Comparison of ENCODE assay signal across 8 cellular contexts in the genomic region with DNA sequence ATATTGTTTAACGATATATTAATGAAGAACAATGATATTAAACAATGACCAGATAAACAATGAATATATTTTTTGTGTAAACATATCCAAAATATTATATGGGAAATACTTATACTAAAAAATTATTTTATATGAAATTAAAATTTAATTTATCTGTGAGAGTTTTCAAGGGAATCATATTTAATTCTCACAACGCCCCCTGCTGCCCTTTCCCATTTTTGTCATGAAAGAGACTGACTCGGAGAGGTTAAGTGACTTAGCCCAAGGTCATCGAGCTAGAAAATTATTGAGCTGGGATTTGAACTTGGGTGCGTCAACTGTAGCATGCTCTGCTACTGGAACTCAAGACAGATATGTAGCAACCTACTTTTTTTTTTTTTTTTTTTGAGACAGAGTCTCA. TPM values are rescaled to one million over a fixed set of nuclear protein-coding genes. Genes with fewer than 3 reads are reported as not detected.
A peak's percentile ranks its signal among the peaks of the same experiment; 100 is the strongest.
DNase-seq lines count a peak whose midpoint lies in the region; ATAC-seq and TF ChIP-seq lines count a peak whose summit lies in the region.

No MANE protein-coding gene starts in this region.

- H3K4me1 ChIP-seq in upper lobe of left lung (no peaks in the 10 kb centered on the region), prostate gland (replicated peaks) (no peaks in the 10 kb centered on the region)

- no peak for TF ChIP-seq POLR2A in upper lobe of left lung (IDR thresholded peaks at IDR 0.05)
- TF ChIP-seq POLR2A in prostate gland (IDR thresholded peaks at IDR 0.05): no peak

- POLR2A ChIA-PET in AG04450 (lab: Yijun Ruan, JAX): interaction anchor here (1.1 kb wide), 1 partner anchor 22 kb away, joined by 3 read pairs; no protein-coding TSS in a partner anchor

- no peaks in the 10 kb centered on the region for H3K4me1 Mint-ChIP-seq in glutamatergic neuron (ENCODE audit: low read depth, unreplicated experiment)
- peaks cover 20% of the 10 kb centered on the region for H3K4me1 Mint-ChIP-seq in activated T-helper 1 cell treated with anti-CD3 and anti-CD28 coated beads, Interleukin-12 subunit alpha, Interleukin-12 subunit beta, Interleukin-2, Interleukin-4 antibody, amounts not matched to agents 30 ng/mL and 10 ng/mL and 1 ng/mL, durations not matched to agents 14 hours and 24 hours and 36 hours (ENCODE audit: low read depth)

- H3K4me3 Mint-ChIP-seq in glutamatergic neuron (ENCODE audit: unreplicated experiment): no peak overlapping the region
- no peak overlapping the region for H3K4me3 Mint-ChIP-seq in activated T-helper 1 cell treated with anti-CD3 and anti-CD28 coated beads, Interleukin-12 subunit alpha, Interleukin-12 subunit beta, Interleukin-2, Interleukin-4 antibody, amounts not matched to agents 30 ng/mL and 10 ng/mL and 1 ng/mL, durations not matched to agents 14 hours and 24 hours and 36 hours

- CTCF ChIA-PET in AG04450 (lab: Charles Lee): interaction anchor here (0.6 to 2.1 kb wide), 12 partner anchors 8 to 749 kb away, joined by 3 to 22 read pairs (median 3); no protein-coding TSS in a partner anchor

- H3K4me3 ChIP-seq in AG04450 (ENCODE audit: low read depth, low read length) (no peak overlapping the region), WI38 (ENCODE audit: low read depth, low read length) (no peak overlapping the region), upper lobe of left lung (no peak overlapping the region), prostate gland (no peak overlapping the region)

- no peak overlapping the region for H3K27ac ChIP-seq in AG04450 (ENCODE audit: low read depth, low read length)
- H3K27ac ChIP-seq in upper lobe of left lung: no peak overlapping the region
- no peak overlapping the region for H3K27ac ChIP-seq in prostate gland

- H3K27me3 ChIP-seq in AG04450 (ENCODE audit: control insufficient read depth, insufficient read depth, low read length): peaks cover 3% of the 10 kb centered on the region
- no peaks in the 10 kb centered on the region for H3K27me3 ChIP-seq in upper lobe of left lung
- no peaks in the 10 kb centered on the region for H3K27me3 ChIP-seq in prostate gland (replicated peaks; ENCODE audit: insufficient read depth)

- H3K27me3 Mint-ChIP-seq in glutamatergic neuron (ENCODE audit: unreplicated experiment): peaks cover 5% of the 10 kb centered on the region
- peaks cover 3% of the 10 kb centered on the region for H3K27me3 Mint-ChIP-seq in activated T-helper 1 cell treated with anti-CD3 and anti-CD28 coated beads, Interleukin-12 subunit alpha, Interleukin-12 subunit beta, Interleukin-2, Interleukin-4 antibody, amounts not matched to agents 30 ng/mL and 10 ng/mL and 1 ng/mL, durations not matched to agents 14 hours and 24 hours and 36 hours (ENCODE audit: insufficient read depth)

- H3K27ac Mint-ChIP-seq in glutamatergic neuron (ENCODE audit: unreplicated experiment): no peak overlapping the region
- no peak overlapping the region for H3K27ac Mint-ChIP-seq in activated T-helper 1 cell treated with anti-CD3 and anti-CD28 coated beads, Interleukin-12 subunit alpha, Interleukin-12 subunit beta, Interleukin-2, Interleukin-4 antibody, amounts not matched to agents 30 ng/mL and 10 ng/mL and 1 ng/mL, durations not matched to agents 14 hours and 24 hours and 36 hours

- no peak for DNase-seq in AG04450 (ENCODE audit: low read depth, low spot score)
- DNase-seq in glutamatergic neuron: peak; percentile 49
- no peak for DNase-seq in upper lobe of left lung
- no peak for DNase-seq in prostate gland (ENCODE audit: low spot score)
- no peak for DNase-seq in activated T-helper 1 cell treated with anti-CD3 and anti-CD28 coated beads, Interleukin-12 subunit alpha, Interleukin-12 subunit beta, Interleukin-2, Interleukin-4 antibody, amounts not matched to agents 30 ng/mL and 10 ng/mL and 1 ng/mL, durations not matched to agents 14 hours and 24 hours and 36 hours (ENCODE audit: low spot score)

- no peaks in the 10 kb centered on the region for H3K36me3 ChIP-seq in upper lobe of left lung
- no peaks in the 10 kb centered on the region for H3K36me3 ChIP-seq in prostate gland

- no peaks in the 10 kb centered on the region for H3K9me3 ChIP-seq in AG04450 (ENCODE audit: control insufficient read depth, insufficient read depth, low read length)
- H3K9me3 ChIP-seq in upper lobe of left lung: no peaks in the 10 kb centered on the region
- no peaks in the 10 kb centered on the region for H3K9me3 ChIP-seq in prostate gland

- TF ChIP-seq EP300 in upper lobe of left lung (IDR thresholded peaks at IDR 0.05): no peak

- ATAC-seq in upper lobe of left lung (ENCODE audit: low FRiP score in 2 of 2) (no peak), GM19397 (IDR thresholded peaks at IDR 0.05; ENCODE audit: unreplicated experiment) (no peak)

- no peaks in the 10 kb centered on the region for H3K36me3 Mint-ChIP-seq in glutamatergic neuron (ENCODE audit: unreplicated experiment)
- no peaks in the 10 kb centered on the region for H3K36me3 Mint-ChIP-seq in activated T-helper 1 cell treated with anti-CD3 and anti-CD28 coated beads, Interleukin-12 subunit alpha, Interleukin-12 subunit beta, Interleukin-2, Interleukin-4 antibody, amounts not matched to agents 30 ng/mL and 10 ng/mL and 1 ng/mL, durations not matched to agents 14 hours and 24 hours and 36 hours (ENCODE audit: low read depth)

- WGBS in upper lobe of left lung, 2 donors: 39 to 47% methylated on average over 5 of the region's 5 CpGs
- WGBS in prostate gland: 60% methylated on average over 5 of the region's 5 CpGs

- intact Hi-C loops in prostate gland (cut with DNase I): no loop called here
- intact Hi-C loops in activated T-helper 1 cell treated with anti-CD3 and anti-CD28 coated beads, Interleukin-12 subunit alpha, Interleukin-12 subunit beta, Interleukin-2, Interleukin-4 antibody, amounts not matched to agents 30 ng/mL and 10 ng/mL and 1 ng/mL, durations not matched to agents 14 hours and 24 hours and 36 hours (cut with micrococcal nuclease): loop anchor here (1.0 kb wide), 1 partner anchor 19 kb away; no protein-coding TSS in a partner anchor

- TF ChIP-seq CTCF in AG04450 (IDR thresholded peaks at IDR 0.05; ENCODE audit: low read depth, low read length): peak; percentile 45
- TF ChIP-seq CTCF in GM12872 (IDR thresholded peaks at IDR 0.05; ENCODE audit: insufficient read depth, low read depth, low read length): peak; percentile 34; the same call in 2 of the 3 replicates
- TF ChIP-seq CTCF in WI38 (IDR thresholded peaks at IDR 0.05; ENCODE audit: low read depth, low read length): 0 out of 2 replicates have a peak, but pooled peaks have one; percentile 23
- peak; percentile 72 for TF ChIP-seq CTCF in glutamatergic neuron (IDR thresholded peaks at IDR 0.05; ENCODE audit: partially characterized antibody, unreplicated experiment)
- peak in 2 of 6 experiments; percentile 17 to 27 for TF ChIP-seq CTCF in upper lobe of left lung (IDR thresholded peaks at IDR 0.05)
- peak in 1 of 4 experiments; percentile 8 for TF ChIP-seq CTCF in prostate gland (IDR thresholded peaks at IDR 0.05)

- peaks cover 4% of the 10 kb centered on the region for H3K9me3 Mint-ChIP-seq in glutamatergic neuron (ENCODE audit: unreplicated experiment)
- no peaks in the 10 kb centered on the region for H3K9me3 Mint-ChIP-seq in activated T-helper 1 cell treated with anti-CD3 and anti-CD28 coated beads, Interleukin-12 subunit alpha, Interleukin-12 subunit beta, Interleukin-2, Interleukin-4 antibody, amounts not matched to agents 30 ng/mL and 10 ng/mL and 1 ng/mL, durations not matched to agents 14 hours and 24 hours and 36 hours

RNA-seq across cellular contexts. Expression of a gene that starts 7.2 kb away (rescaled TPM):
- 0.11 and 0.17 TPM in 2 replicates for polyA plus RNA-seq in AG04450 (2011; rRNA removed)
- 0.48 TPM in 1 of 2 replicates, not detected in the other for polyA minus RNA-seq in AG04450 (2011; rRNA and poly(A)+ RNA removed)
- total RNA-seq in glutamatergic neuron (ENCODE audit: unreplicated experiment): 2.5 TPM
- 10 to 100 TPM in 1 of 6 donors, 1 to 10 TPM in 5; 1.0 to 14.7 (median 4.2) TPM for total RNA-seq in upper lobe of left lung
- 10 to 100 TPM in 1 of 2 donors, under 1 TPM in 1; 0.14 to 12.6 TPM for total RNA-seq in prostate gland
- total RNA-seq in activated T-helper 1 cell treated with anti-CD3 and anti-CD28 coated beads, Interleukin-12 subunit alpha, Interleukin-12 subunit beta, Interleukin-2, Interleukin-4 antibody, amounts not matched to agents 30 ng/mL and 10 ng/mL and 1 ng/mL, durations not matched to agents 14 hours and 24 hours and 36 hours: 2.6 and 3.8 TPM in 2 replicates

RNA-seq across cellular contexts. Expression of a gene that starts 22.4 kb away (rescaled TPM):
- polyA plus RNA-seq in AG04450 (2011; rRNA removed): 15.5 and 17.5 TPM in 2 replicates
- polyA minus RNA-seq in AG04450 (2011; rRNA and poly(A)+ RNA removed): 9.8 and 15.9 TPM in 2 replicates
- 22.0 TPM for total RNA-seq in glutamatergic neuron (ENCODE audit: unreplicated experiment)
- 10 to 100 TPM; 26.8 to 47.3 (median 34.9) TPM for total RNA-seq in upper lobe of left lung
- total RNA-seq in prostate gland: 10 to 100 TPM; 33.7 to 44.1 TPM
- total RNA-seq in activated T-helper 1 cell treated with anti-CD3 and anti-CD28 coated beads, Interleukin-12 subunit alpha, Interleukin-12 subunit beta, Interleukin-2, Interleukin-4 antibody, amounts not matched to agents 30 ng/mL and 10 ng/mL and 1 ng/mL, durations not matched to agents 14 hours and 24 hours and 36 hours: 53.4 and 54.2 TPM in 2 replicates

RNA-seq across cellular contexts. Expression of a gene that starts 31.5 kb away (rescaled TPM):
- polyA plus RNA-seq in AG04450 (2011; rRNA removed): not detected in 2 replicates
- polyA minus RNA-seq in AG04450 (2011; rRNA and poly(A)+ RNA removed): 0.09 TPM in 1 of 2 replicates, not detected in the other
- total RNA-seq in glutamatergic neuron (ENCODE audit: unreplicated experiment) (0.12 TPM), upper lobe of left lung (10 to 100 TPM in 1 of 6 donors, 1 to 10 TPM in 2, under 1 TPM in 2, not detected in 1; 0.74 to 14.4 (median 1.2) TPM), prostate gland (100 to 1,000 TPM in 1 of 2 donors, 10 to 100 TPM in 1; 60.8 to 108 TPM)
- total RNA-seq in activated T-helper 1 cell treated with anti-CD3 and anti-CD28 coated beads, Interleukin-12 subunit alpha, Interleukin-12 subunit beta, Interleukin-2, Interleukin-4 antibody, amounts not matched to agents 30 ng/mL and 10 ng/mL and 1 ng/mL, durations not matched to agents 14 hours and 24 hours and 36 hours: not detected in 2 replicates

RNA-seq across cellular contexts. Expression of a gene that starts 32.4 kb away (rescaled TPM):
- polyA plus RNA-seq in AG04450 (2011; rRNA removed): not detected in 2 replicates
- polyA minus RNA-seq in AG04450 (2011; rRNA and poly(A)+ RNA removed): not detected in 2 replicates
- not detected for total RNA-seq in glutamatergic neuron (ENCODE audit: unreplicated experiment)
- under 1 TPM in 4 of 6 donors, not detected in 2; 0.13 to 0.30 (median 0.21) TPM for total RNA-seq in upper lobe of left lung
- 1 to 10 TPM in 1 of 2 donors, under 1 TPM in 1; 0.51 to 1.6 TPM for total RNA-seq in prostate gland
- not detected in 2 replicates for total RNA-seq in activated T-helper 1 cell treated with anti-CD3 and anti-CD28 coated beads, Interleukin-12 subunit alpha, Interleukin-12 subunit beta, Interleukin-2, Interleukin-4 antibody, amounts not matched to agents 30 ng/mL and 10 ng/mL and 1 ng/mL, durations not matched to agents 14 hours and 24 hours and 36 hours

RNA-seq across cellular contexts. Expression of a gene that starts 45.9 kb away (rescaled TPM):
- 17.1 and 25.1 TPM in 2 replicates for polyA plus RNA-seq in AG04450 (2011; rRNA removed)
- 19.9 and 31.0 TPM in 2 replicates for polyA minus RNA-seq in AG04450 (2011; rRNA and poly(A)+ RNA removed)
- total RNA-seq in glutamatergic neuron (ENCODE audit: unreplicated experiment) (14.0 TPM), upper lobe of left lung (100 to 1,000 TPM in 2 of 6 donors, 10 to 100 TPM in 4; 32.9 to 111 (median 46.4) TPM), prostate gland (100 to 1,000 TPM; 188 to 208 TPM)
- 20.5 and 22.5 TPM in 2 replicates for total RNA-seq in activated T-helper 1 cell treated with anti-CD3 and anti-CD28 coated beads, Interleukin-12 subunit alpha, Interleukin-12 subunit beta, Interleukin-2, Interleukin-4 antibody, amounts not matched to agents 30 ng/mL and 10 ng/mL and 1 ng/mL, durations not matched to agents 14 hours and 24 hours and 36 hours

Comparison
In these comparisons a context has a peak if more than half of its experiments do, and no peak if none do; other contexts are left out.
1. RNA of a gene that starts 31.5 kb away (total RNA-seq): 60.8 to 108 TPM in prostate gland; 0.74 to 14.4 TPM in upper lobe of left lung, 0.12 TPM in glutamatergic neuron (single experiment) and not detected in activated T-helper 1 cell treated with anti-CD3 and anti-CD28 coated beads, Interleukin-12 subunit alpha, Interleukin-12 subunit beta, Interleukin-2, Interleukin-4 antibody, amounts not matched to agents 30 ng/mL and 10 ng/mL and 1 ng/mL, durations not matched to agents 14 hours and 24 hours and 36 hours; every median in the first group is over 4 times any median in the second.